ENCODE assay signal across 10 cellular contexts in genomic region chr17:78129385-78130079, GRCh38. TPM values are rescaled to one million over a fixed set of nuclear protein-coding genes. Genes with fewer than 3 reads are reported as not detected.
DNase-seq lines count a peak whose midpoint lies in the region; ATAC-seq, FAIRE-seq and TF ChIP-seq lines count a peak whose summit lies in the region.
"Had no signal": no experiment of that assay in that cellular context is flagged by ENCODE, and none has a peak within 500 bp of the region (broad histone marks: within the 10 kb centered on the region; RNA-seq: fewer than 3 reads in every experiment).

No MANE protein-coding gene starts in this region.

- SMC1A ChIA-PET in GM12878 (lab: Charles Lee; ENCODE audit: uncharacterized antibody, unreplicated experiment) = interaction anchor here (0.6 to 1.7 kb wide), 7 partner anchors 11 to 109 kb away, joined by 3 to 6 read pairs (median 3); no protein-coding TSS in a partner anchor

- H3K27ac Mint-ChIP-seq in CD4-positive, CD25-positive, alpha-beta regulatory T cell = peak overlapping the region; percentile 93 to 97 (median 96)
- peak overlapping the region; percentile 89 to 100 (median 97) for H3K27ac Mint-ChIP-seq in naive thymus-derived CD8-positive, alpha-beta T cell

- H3K4me1 ChIP-seq in CD4-positive, CD25-positive, alpha-beta regulatory T cell (ENCODE audit: control insufficient read depth, insufficient read depth, low read length, poor library complexity, severe bottlenecking) = peaks cover 83% of the 10 kb centered on the region
- peaks cover 59% of the 10 kb centered on the region for H3K4me1 ChIP-seq in GM12878 (ENCODE audit: control insufficient read depth, insufficient read depth, low read length)

- H3K9me3 Mint-ChIP-seq in CD4-positive, CD25-positive, alpha-beta regulatory T cell = no peaks in the 10 kb centered on the region
- peaks cover 0 to 2% (median 0%) of the 10 kb centered on the region in 9 donors for H3K9me3 Mint-ChIP-seq in naive thymus-derived CD8-positive, alpha-beta T cell

- H3K36me3 ChIP-seq in CD4-positive, CD25-positive, alpha-beta regulatory T cell (ENCODE audit: control insufficient read depth, insufficient read depth, low read length) = peaks cover 28% of the 10 kb centered on the region
- peaks cover under 1% of the 10 kb centered on the region in 2 experiments; a peak in 3 of 4 replicates for H3K36me3 ChIP-seq in GM12878 (ENCODE audit: control insufficient read depth in 2 of 2, insufficient read depth in 2 of 2, low read length in 1 of 2)

- no peaks in the 10 kb centered on the region for H4K20me1 ChIP-seq in GM12878 (ENCODE audit: control insufficient read depth, insufficient read depth)

- no peak for ATAC-seq in CD4-positive, CD25-positive, alpha-beta regulatory T cell (ENCODE audit: low read depth in 2 of 2)
- ATAC-seq in GM12878 (no peak), GM21723 (IDR thresholded peaks at IDR 0.05; ENCODE audit: unreplicated experiment) (no peak)
- peak; percentile 1 to 4 for ATAC-seq in naive thymus-derived CD8-positive, alpha-beta T cell

- peak overlapping the region; percentile 92 for H3K27ac ChIP-seq in CD4-positive, CD25-positive, alpha-beta regulatory T cell (ENCODE audit: insufficient read depth, low read length, poor library complexity, severe bottlenecking)
- H3K27ac ChIP-seq in GM12878 (ENCODE audit: control insufficient read depth, insufficient read depth) = peak overlapping the region; percentile 93

- no peak for TF ChIP-seq CTCF in NB4 (IDR thresholded peaks at IDR 0.05; ENCODE audit: low read depth, low read length)
- no peak for TF ChIP-seq CTCF in GM12878 (IDR thresholded peaks at IDR 0.05 in 2 of 3, conservative IDR thresholded peaks at IDR 0.05 in 1 of 3; ENCODE audit: control insufficient read depth in 2 of 3, extremely low read depth in 1 of 3, insufficient read depth in 1 of 3, low read depth in 3 of 3, low read length in 3 of 3)
- TF ChIP-seq CTCF in GM13976 (IDR thresholded peaks at IDR 0.05; ENCODE audit: borderline replicate concordance, control extremely low read depth, extremely low read depth, insufficient read depth, missing control alignments) = no peak

- CTCF ChIA-PET in GM12878 (lab: Yijun Ruan, JAX) = interaction anchor here (1.0 to 12.7 kb wide), 7 partner anchors 7 to 121 kb away, joined by 3 to 100 read pairs (median 7); no protein-coding TSS in a partner anchor

- TF ChIP-seq RAD21 in GM12878 (IDR thresholded peaks at IDR 0.05; ENCODE audit: insufficient read depth, low read depth, low read length) = no peak

- H3K79me2 ChIP-seq in GM12878 (ENCODE audit: control insufficient read depth, insufficient read depth, low read length) = peaks cover 98% of the 10 kb centered on the region

- H3K4me3 Mint-ChIP-seq in CD4-positive, CD25-positive, alpha-beta regulatory T cell = peak overlapping the region; percentile 95 to 99 (median 99)
- peak overlapping the region; percentile 96 to 100 (median 98) for H3K4me3 Mint-ChIP-seq in naive thymus-derived CD8-positive, alpha-beta T cell

- TF ChIP-seq POLR2A in NB4 (IDR thresholded peaks at IDR 0.05; ENCODE audit: extremely low read depth, insufficient read length) (no peak), GM12878 (IDR thresholded peaks at IDR 0.05; ENCODE audit: low read depth, low read length) (peak; percentile 40; the same call in 1 of the 2 replicates)

- RAD21 ChIA-PET in GM12878 (lab: Charles Lee; ENCODE audit: unreplicated experiment) = interaction anchor here (0.9 to 1.8 kb wide), 11 partner anchors 11 to 88 kb away, joined by 3 to 10 read pairs (median 6); no protein-coding TSS in a partner anchor

- POLR2A ChIA-PET in GM12878 (lab: Charles Lee) = interaction anchor here (0.8 to 8.0 kb wide), 10 partner anchors 13 to 109 kb away, joined by 3 to 85 read pairs (median 5); partner anchors contain the start of genes C17orf99 and SYNGR2
- POLR2A ChIA-PET in naive thymus-derived CD8-positive, alpha-beta T cell (lab: Charles Lee) = interaction anchor here (0.6 to 30.2 kb wide), 23 partner anchors 5 to 1637 kb away, joined by 3 to 1112 read pairs (median 6); partner anchors contain the start of genes C17orf99, SYNGR2, TMC6 and TMC8

- in situ Hi-C loops in GM12878 (cut with MboI) (no loop called here), GM13976 (cut with MboI; ENCODE audit: low sequenced_read_pairs, unreplicated experiment) (no loop called here)

- peaks cover 24% of the 10 kb centered on the region for H3K36me3 Mint-ChIP-seq in CD4-positive, CD25-positive, alpha-beta regulatory T cell
- H3K36me3 Mint-ChIP-seq in naive thymus-derived CD8-positive, alpha-beta T cell = peaks cover 9 to 40% (median 22%) of the 10 kb centered on the region in 3 donors

- WGBS in GM12878 (ENCODE audit: insufficient coverage, insufficient replicate concordance, low lambda C conversion rate, missing lambda C conversion rate) = 22% methylated on average over 3 of the region's 3 CpGs

- DNase-seq in CD4-positive, CD25-positive, alpha-beta regulatory T cell = peak in 2 of 3 donors; percentile 61 to 90
- DNase-seq in NB4 (ENCODE audit: low read depth) = peak; percentile 33
- no peak for DNase-seq in GM12878 (ENCODE audit: low read depth, low spot score)
- DNase-seq in naive thymus-derived CD8-positive, alpha-beta T cell = peak in 7 of 10 donors; percentile 49 to 83 (median 64)
- no peak for DNase-seq in NCI-H1436 (lab: John Stamatoyannopoulos, UW)
- DNase-seq in GM13976 (ENCODE audit: low spot score) = no peak
- no peak for DNase-seq in islet precursor cell

- peaks cover 5% of the 10 kb centered on the region for H3K27me3 Mint-ChIP-seq in CD4-positive, CD25-positive, alpha-beta regulatory T cell
- no peaks in the 10 kb centered on the region for H3K27me3 Mint-ChIP-seq in naive thymus-derived CD8-positive, alpha-beta T cell

- no peaks in the 10 kb centered on the region for H3K9me3 ChIP-seq in CD4-positive, CD25-positive, alpha-beta regulatory T cell (ENCODE audit: control insufficient read depth in 2 of 2, low read length in 2 of 2)
- no peaks in the 10 kb centered on the region for H3K9me3 ChIP-seq in GM12878 (replicated peaks; ENCODE audit: control insufficient read depth, insufficient read depth, low read length)

- no peak for FAIRE-seq in GM12878 (lab: Jason Lieb, UNC)
- FAIRE-seq: endometrium had no signal

- no peaks in the 10 kb centered on the region for H3K27me3 ChIP-seq in CD4-positive, CD25-positive, alpha-beta regulatory T cell (ENCODE audit: control insufficient read depth, insufficient read depth, low read length)
- H3K27me3 ChIP-seq in GM12878 (replicated peaks in 1 of 2; ENCODE audit: control insufficient read depth in 2 of 2, insufficient read depth in 2 of 2, low read length in 1 of 2) = no peaks in the 10 kb centered on the region

- peak overlapping the region; percentile 84 for H3K4me3 ChIP-seq in CD4-positive, CD25-positive, alpha-beta regulatory T cell (ENCODE audit: low read depth, low read length)
- peak overlapping the region; percentile 48 for H3K4me3 ChIP-seq in NB4 (ENCODE audit: low read depth, low read length)
- H3K4me3 ChIP-seq in GM12878 = peak overlapping the region; percentile 94

- TF ChIP-seq EP300 in GM12878 (IDR thresholded peaks at IDR 0.05; ENCODE audit: borderline replicate concordance in 1 of 2, control insufficient read depth in 1 of 2, low read depth in 2 of 2, low read length in 2 of 2) = no peak

- H3K9ac ChIP-seq in GM12878 (ENCODE audit: control insufficient read depth, insufficient read depth, low read length) = peak overlapping the region; percentile 86

- H3K4me2 ChIP-seq in GM12878 (ENCODE audit: control insufficient read depth, insufficient read depth) = peak overlapping the region; percentile 96

- intact Hi-C loops in GM12878 (cut with micrococcal nuclease; ENCODE audit: unreplicated experiment) = loop anchor here (2.0 kb wide), 1 partner anchor 17 kb away; no protein-coding TSS in a partner anchor

- H3K4me1 Mint-ChIP-seq in CD4-positive, CD25-positive, alpha-beta regulatory T cell = peaks cover 8 to 60% (median 26%) of the 10 kb centered on the region in 4 donors
- H3K4me1 Mint-ChIP-seq in naive thymus-derived CD8-positive, alpha-beta T cell = peaks cover 32 to 65% (median 57%) of the 10 kb centered on the region in 4 donors

- no peak overlapping the region for H2AFZ ChIP-seq in GM12878 (ENCODE audit: control insufficient read depth, low read depth, low read length)

- BruUV-seq in GM12878 (replicated peaks; lab: Mats Ljungman, UMichigan) = TSS peak; percentile 1

RNA-seq across cellular contexts. Expression of gene TMC6, which starts 1.0 kb away (rescaled TPM):
- total RNA-seq in CD4-positive, CD25-positive, alpha-beta regulatory T cell = 727 TPM
- 100 to 1,000 TPM; 160 to 242 (median 213) TPM for polyA plus RNA-seq in CD4-positive, CD25-positive, alpha-beta regulatory T cell
- total RNA-seq in GM12878 (2013; cell fraction: nucleolus; rRNA removed) = 479 and 553 TPM in 2 replicates
- total RNA-seq in GM12878 (2014; rRNA removed) (104 and 117 TPM in 2 replicates), GM12878 (2014; rRNA removed; fragmentation: Illumina TruSeq; extraction: Trizol) (34.2 and 39.1 TPM in 2 replicates), GM12878 (2021) (206 and 232 TPM in 2 replicates)
- 47.5 TPM for polyA plus RNA-seq in GM12878 (2011; ENCODE audit: low read depth)
- polyA plus RNA-seq in GM12878 (2011; rRNA removed) (25.6 and 38.0 TPM in 2 replicates), GM12878 (2014; fragmentation: Illumina TruSeq; extraction: Trizol) (2.0 and 20.0 TPM in 2 replicates), GM12878 (2014; fragmentation: Nextera tagmentation; extraction: Ambion mirVana) (10 to 100 TPM in 1 of 2 experiments, 1 to 10 TPM in 1; 1.9 to 11.5 TPM), GM12878 (2014; rRNA removed) (136 and 153 TPM in 2 replicates), GM12878 (2016; fragmentation: Nextera tagmentation; extraction: Ambion mirVana) (10 to 100 TPM; 82.0 to 94.4 TPM)
- 39.0 and 65.3 TPM in 2 replicates for polyA plus RNA-seq in GM12878 (2011; cell fraction: cytosol; rRNA removed)
- 658 and 780 TPM in 2 replicates for polyA plus RNA-seq in GM12878 (2011; cell fraction: nucleus; rRNA removed)
- 192 and 207 TPM in 2 replicates for polyA plus RNA-seq in GM12878 (2012)
- 24.9 and 76.7 TPM in 2 replicates for polyA minus RNA-seq in GM12878 (2011; rRNA and poly(A)+ RNA removed)
- polyA minus RNA-seq in GM12878 (2011; cell fraction: cytosol; rRNA and poly(A)+ RNA removed) = 38.3 and 48.8 TPM in 2 replicates
- polyA minus RNA-seq in GM12878 (2011; cell fraction: nucleus; rRNA and poly(A)+ RNA removed) = 152 and 216 TPM in 2 replicates
- total RNA-seq in naive thymus-derived CD8-positive, alpha-beta T cell = 100 to 1,000 TPM; 809 to 819 TPM
- 100 to 1,000 TPM; 186 to 253 (median 209) TPM for polyA plus RNA-seq in naive thymus-derived CD8-positive, alpha-beta T cell

RNA-seq across cellular contexts. Expression of gene TMC8, which starts 1.0 kb away (rescaled TPM):
- total RNA-seq in CD4-positive, CD25-positive, alpha-beta regulatory T cell = 454 TPM
- polyA plus RNA-seq in CD4-positive, CD25-positive, alpha-beta regulatory T cell = 10 to 100 TPM; 61.8 to 82.0 (median 74.8) TPM
- total RNA-seq in GM12878 (2013; cell fraction: nucleolus; rRNA removed) = 310 and 316 TPM in 2 replicates
- 40.9 and 41.9 TPM in 2 replicates for total RNA-seq in GM12878 (2014; rRNA removed)
- 22.2 and 25.4 TPM in 2 replicates for total RNA-seq in GM12878 (2014; rRNA removed; fragmentation: Illumina TruSeq; extraction: Trizol)
- 120 and 128 TPM in 2 replicates for total RNA-seq in GM12878 (2021)
- 110 TPM for polyA plus RNA-seq in GM12878 (2011; ENCODE audit: low read depth)
- 19.5 and 36.5 TPM in 2 replicates for polyA plus RNA-seq in GM12878 (2011; rRNA removed)
- polyA plus RNA-seq in GM12878 (2011; cell fraction: cytosol; rRNA removed) = 62.8 and 67.7 TPM in 2 replicates
- 353 and 365 TPM in 2 replicates for polyA plus RNA-seq in GM12878 (2011; cell fraction: nucleus; rRNA removed)
- polyA plus RNA-seq in GM12878 (2012) = 116 and 163 TPM in 2 replicates
- polyA plus RNA-seq in GM12878 (2014; fragmentation: Illumina TruSeq; extraction: Trizol) = 16.7 and 45.9 TPM in 2 replicates
- polyA plus RNA-seq in GM12878 (2014; fragmentation: Nextera tagmentation; extraction: Ambion mirVana) = 1 to 10 TPM; 2.7 to 8.4 TPM
- polyA plus RNA-seq in GM12878 (2014; rRNA removed) = 118 and 129 TPM in 2 replicates
- 10 to 100 TPM; 38.2 to 48.1 TPM for polyA plus RNA-seq in GM12878 (2016; fragmentation: Nextera tagmentation; extraction: Ambion mirVana)
- polyA minus RNA-seq in GM12878 (2011; rRNA and poly(A)+ RNA removed) = 87.9 and 94.3 TPM in 2 replicates
- polyA minus RNA-seq in GM12878 (2011; cell fraction: cytosol; rRNA and poly(A)+ RNA removed) = 17.8 and 22.5 TPM in 2 replicates
- 96.8 and 128 TPM in 2 replicates for polyA minus RNA-seq in GM12878 (2011; cell fraction: nucleus; rRNA and poly(A)+ RNA removed)
- 100 to 1,000 TPM; 367 to 370 TPM for total RNA-seq in naive thymus-derived CD8-positive, alpha-beta T cell
- 100 to 1,000 TPM in 1 of 3 donors, 10 to 100 TPM in 2; 62.5 to 141 (median 72.9) TPM for polyA plus RNA-seq in naive thymus-derived CD8-positive, alpha-beta T cell

RNA-seq across cellular contexts. Expression of gene C17orf99, which starts 16.7 kb away (rescaled TPM):
- not detected for total RNA-seq in CD4-positive, CD25-positive, alpha-beta regulatory T cell
- not detected for polyA plus RNA-seq in CD4-positive, CD25-positive, alpha-beta regulatory T cell
- total RNA-seq in GM12878 (2013; cell fraction: nucleolus; rRNA removed) = 3.6 and 5.5 TPM in 2 replicates
- total RNA-seq in GM12878 (2014; rRNA removed) (2.1 and 5.9 TPM in 2 replicates), GM12878 (2014; rRNA removed; fragmentation: Illumina TruSeq; extraction: Trizol) (1.6 and 1.9 TPM in 2 replicates), GM12878 (2021) (3.1 and 4.4 TPM in 2 replicates)
- 1.5 TPM for polyA plus RNA-seq in GM12878 (2011; ENCODE audit: low read depth)
- polyA plus RNA-seq in GM12878 (2011; rRNA removed) (2.2 and 3.5 TPM in 2 replicates), GM12878 (2014; fragmentation: Illumina TruSeq; extraction: Trizol) (0.22 and 1.4 TPM in 2 replicates), GM12878 (2014; fragmentation: Nextera tagmentation; extraction: Ambion mirVana) (under 1 TPM; 0.20 to 0.48 TPM), GM12878 (2014; rRNA removed) (4.8 and 5.6 TPM in 2 replicates), GM12878 (2016; fragmentation: Nextera tagmentation; extraction: Ambion mirVana) (1 to 10 TPM; 3.0 to 4.5 TPM)
- 4.1 and 4.5 TPM in 2 replicates for polyA plus RNA-seq in GM12878 (2011; cell fraction: cytosol; rRNA removed)
- polyA plus RNA-seq in GM12878 (2011; cell fraction: nucleus; rRNA removed) = 5.0 and 11.8 TPM in 2 replicates
- polyA plus RNA-seq in GM12878 (2012) = 3.6 and 6.7 TPM in 2 replicates
- 2.9 and 5.1 TPM in 2 replicates for polyA minus RNA-seq in GM12878 (2011; rRNA and poly(A)+ RNA removed)
- 2.7 TPM in 1 of 2 replicates, not detected in the other for polyA minus RNA-seq in GM12878 (2011; cell fraction: cytosol; rRNA and poly(A)+ RNA removed)
- polyA minus RNA-seq in GM12878 (2011; cell fraction: nucleus; rRNA and poly(A)+ RNA removed) = 0.36 and 4.7 TPM in 2 replicates
- total RNA-seq in naive thymus-derived CD8-positive, alpha-beta T cell = under 1 TPM in 1 of 2 experiments, not detected in 1; 0.60 TPM
- not detected for polyA plus RNA-seq in naive thymus-derived CD8-positive, alpha-beta T cell
- total RNA-seq: SK-MEL-5 had no signal

RNA-seq across cellular contexts. Expression of gene SYNGR2, which starts 38.8 kb away (rescaled TPM):
- total RNA-seq in CD4-positive, CD25-positive, alpha-beta regulatory T cell = 58.5 TPM
- 100 to 1,000 TPM; 156 to 180 (median 170) TPM for polyA plus RNA-seq in CD4-positive, CD25-positive, alpha-beta regulatory T cell
- total RNA-seq in GM12878 (2013; cell fraction: nucleolus; rRNA removed) = 161 and 167 TPM in 2 replicates
- total RNA-seq in GM12878 (2014; rRNA removed) = 189 and 212 TPM in 2 replicates
- 112 and 126 TPM in 2 replicates for total RNA-seq in GM12878 (2014; rRNA removed; fragmentation: Illumina TruSeq; extraction: Trizol)
- 291 and 310 TPM in 2 replicates for total RNA-seq in GM12878 (2021)
- polyA plus RNA-seq in GM12878 (2011; ENCODE audit: low read depth) = 105 TPM
- 134 and 329 TPM in 2 replicates for polyA plus RNA-seq in GM12878 (2011; rRNA removed)
- polyA plus RNA-seq in GM12878 (2011; cell fraction: cytosol; rRNA removed) = 630 and 860 TPM in 2 replicates
- polyA plus RNA-seq in GM12878 (2011; cell fraction: nucleus; rRNA removed) = 304 and 332 TPM in 2 replicates
- 386 and 393 TPM in 2 replicates for polyA plus RNA-seq in GM12878 (2012)
- 69.3 and 212 TPM in 2 replicates for polyA plus RNA-seq in GM12878 (2014; fragmentation: Illumina TruSeq; extraction: Trizol)
- polyA plus RNA-seq in GM12878 (2014; fragmentation: Nextera tagmentation; extraction: Ambion mirVana) = 10 to 100 TPM in 1 of 2 experiments, 1 to 10 TPM in 1; 4.4 to 28.8 TPM
- polyA plus RNA-seq in GM12878 (2014; rRNA removed) = 310 and 312 TPM in 2 replicates
- 100 to 1,000 TPM; 491 to 529 TPM for polyA plus RNA-seq in GM12878 (2016; fragmentation: Nextera tagmentation; extraction: Ambion mirVana)
- polyA minus RNA-seq in GM12878 (2011; rRNA and poly(A)+ RNA removed) = 329 and 477 TPM in 2 replicates
- 131 and 150 TPM in 2 replicates for polyA minus RNA-seq in GM12878 (2011; cell fraction: cytosol; rRNA and poly(A)+ RNA removed)
- polyA minus RNA-seq in GM12878 (2011; cell fraction: nucleus; rRNA and poly(A)+ RNA removed) = 60.8 and 82.3 TPM in 2 replicates
- 10 to 100 TPM; 58.1 to 66.6 TPM for total RNA-seq in naive thymus-derived CD8-positive, alpha-beta T cell
- polyA plus RNA-seq in naive thymus-derived CD8-positive, alpha-beta T cell = 100 to 1,000 TPM in 1 of 3 donors, 10 to 100 TPM in 2; 88.4 to 108 (median 92.1) TPM

RNA-seq across cellular contexts. Expression of gene TK1, which starts 57.3 kb away (rescaled TPM):
- total RNA-seq in CD4-positive, CD25-positive, alpha-beta regulatory T cell = 3.2 TPM
- 10 to 100 TPM; 12.4 to 33.8 (median 15.0) TPM for polyA plus RNA-seq in CD4-positive, CD25-positive, alpha-beta regulatory T cell
- total RNA-seq in GM12878 (2013; cell fraction: nucleolus; rRNA removed) = 11.3 and 13.8 TPM in 2 replicates
- 93.2 and 102 TPM in 2 replicates for total RNA-seq in GM12878 (2014; rRNA removed)
- 49.9 and 53.4 TPM in 2 replicates for total RNA-seq in GM12878 (2014; rRNA removed; fragmentation: Illumina TruSeq; extraction: Trizol)
- total RNA-seq in GM12878 (2021) = 89.7 and 96.3 TPM in 2 replicates
- polyA plus RNA-seq in GM12878 (2011; ENCODE audit: low read depth) = 34.9 TPM
- 32.6 and 62.7 TPM in 2 replicates for polyA plus RNA-seq in GM12878 (2011; rRNA removed)
- polyA plus RNA-seq in GM12878 (2011; cell fraction: cytosol; rRNA removed) = 161 and 278 TPM in 2 replicates
- polyA plus RNA-seq in GM12878 (2011; cell fraction: nucleus; rRNA removed) = 136 and 156 TPM in 2 replicates
- 62.9 and 70.7 TPM in 2 replicates for polyA plus RNA-seq in GM12878 (2012)
- polyA plus RNA-seq in GM12878 (2014; fragmentation: Illumina TruSeq; extraction: Trizol) = 27.4 and 55.2 TPM in 2 replicates
- polyA plus RNA-seq in GM12878 (2014; fragmentation: Nextera tagmentation; extraction: Ambion mirVana) = 10 to 100 TPM in 1 of 2 experiments, 1 to 10 TPM in 1; 4.6 to 13.0 TPM
- 127 and 128 TPM in 2 replicates for polyA plus RNA-seq in GM12878 (2014; rRNA removed)
- polyA plus RNA-seq in GM12878 (2016; fragmentation: Nextera tagmentation; extraction: Ambion mirVana) = 100 to 1,000 TPM; 168 to 175 TPM
- polyA minus RNA-seq in GM12878 (2011; rRNA and poly(A)+ RNA removed) = 92.8 and 202 TPM in 2 replicates
- 47.4 and 52.8 TPM in 2 replicates for polyA minus RNA-seq in GM12878 (2011; cell fraction: cytosol; rRNA and poly(A)+ RNA removed)
- 23.5 and 34.4 TPM in 2 replicates for polyA minus RNA-seq in GM12878 (2011; cell fraction: nucleus; rRNA and poly(A)+ RNA removed)
- total RNA-seq in naive thymus-derived CD8-positive, alpha-beta T cell = not detected
- 1 to 10 TPM in 1 of 3 donors, under 1 TPM in 1, not detected in 1; 0.18 to 1.1 TPM for polyA plus RNA-seq in naive thymus-derived CD8-positive, alpha-beta T cell

Comparison
In these comparisons a context has a peak if more than half of its experiments do, and no peak if none do; other contexts are left out.
1. ATAC-seq: peak in naive thymus-derived CD8-positive, alpha-beta T cell (2 of 2); none in CD4-positive, CD25-positive, alpha-beta regulatory T cell (0 of 2), GM12878 (single experiment) and GM21723 (single experiment).
2. DNase-seq: peak in CD4-positive, CD25-positive, alpha-beta regulatory T cell (2 of 3), NB4 (single experiment) and naive thymus-derived CD8-positive, alpha-beta T cell (7 of 10); none in GM12878 (single experiment), NCI-H1436 (single experiment), GM13976 (single experiment) and islet precursor cell (single experiment).
3. Peak in every context shown above with its lines, with median percentiles within 50 percentile points of each other: H3K4me3 ChIP-seq.